Comparison of ENCODE assay signal across 8 cellular contexts in genomic region chr12:989751-990278, GRCh38. TPM values are rescaled to one million over a fixed set of nuclear protein-coding genes. Genes with fewer than 3 reads are reported as not detected.
DNase-seq lines count a peak whose midpoint lies in the region; ATAC-seq and TF ChIP-seq lines count a peak whose summit lies in the region.

No MANE protein-coding gene starts in this region.

- TF ChIP-seq CTCF in type B pancreatic cell (conservative IDR thresholded peaks at IDR 0.05): no peak

- H3K9me3 ChIP-seq in HUES64 (ENCODE audit: insufficient read depth, low read depth, low read length) (no peaks in the 10 kb centered on the region), duodenal mucosa (ENCODE audit: control insufficient read depth in 1 of 2, low read length in 2 of 2) (no peaks in the 10 kb centered on the region)

- H3K4me1 ChIP-seq in HUES64 (ENCODE audit: insufficient read depth, low read length) (peaks cover 20% of the 10 kb centered on the region), duodenal mucosa (ENCODE audit: control insufficient read depth in 1 of 2, insufficient read depth in 2 of 2, low read length in 2 of 2) (peaks cover 18 to 28% of the 10 kb centered on the region in 2 donors)

- peaks cover 17% of the 10 kb centered on the region for H3K4me1 Mint-ChIP-seq in type B pancreatic cell (ENCODE audit: unreplicated experiment)

- peak; percentile 95 for DNase-seq in COLO829 (ENCODE audit: low spot score)
- DNase-seq in SHP77 treated with DMSO at 0.1 percent for 48 hours (lab: John Stamatoyannopoulos, UW): peak; percentile 1
- DNase-seq in medulla oblongata (ENCODE audit: extremely low spot score): peak; percentile 47
- no peak for DNase-seq in type B pancreatic cell (ENCODE audit: extremely low spot score, unreplicated experiment)
- no peak for DNase-seq in cerebellar nuclear complex (lab: John Stamatoyannopoulos, UW)

- peaks cover 4% of the 10 kb centered on the region for H3K27me3 Mint-ChIP-seq in type B pancreatic cell

- H3K27me3 ChIP-seq in HUES64 (ENCODE audit: insufficient read depth, low read length) (peaks cover 8% of the 10 kb centered on the region), duodenal mucosa (ENCODE audit: control insufficient read depth in 1 of 2, insufficient read depth in 2 of 2, low read length in 2 of 2) (no peaks in the 10 kb centered on the region)

- H3K27ac ChIP-seq in HUES64 (ENCODE audit: low read depth, low read length) (0 out of 2 replicates have a peak overlapping the region, but pooled peaks have one; percentile 86), duodenal mucosa (ENCODE audit: low read depth, low read length) (no peak overlapping the region)

- WGBS in HUES64: 52% methylated on average over 8 of the region's 9 CpGs

- H3K9me3 Mint-ChIP-seq in type B pancreatic cell: no peaks in the 10 kb centered on the region

- H3K27ac Mint-ChIP-seq in type B pancreatic cell: peak overlapping the region; percentile 93

- peak overlapping the region; percentile 83 for H3K4me3 ChIP-seq in HUES64 (ENCODE audit: low read length)
- H3K4me3 ChIP-seq in duodenal mucosa (ENCODE audit: low read depth in 1 of 2, low read length in 2 of 2): peak overlapping the region; percentile 74 to 95

- peaks cover 3% of the 10 kb centered on the region for H3K36me3 Mint-ChIP-seq in type B pancreatic cell

- peak overlapping the region; percentile 92 for H3K4me3 Mint-ChIP-seq in type B pancreatic cell

- ATAC-seq in GM21515 (IDR thresholded peaks at IDR 0.05; ENCODE audit: unreplicated experiment): no peak

- H3K36me3 ChIP-seq in HUES64 (ENCODE audit: insufficient read depth, low read length) (no peaks in the 10 kb centered on the region; the same call in 1 of the 2 replicates), duodenal mucosa (ENCODE audit: control insufficient read depth in 1 of 2, insufficient read depth in 2 of 2, low read length in 2 of 2) (no peaks in the 10 kb centered on the region)

- H3K9ac ChIP-seq in HUES64 (ENCODE audit: low read depth, low read length) (peak overlapping the region; percentile 90), duodenal mucosa (ENCODE audit: low read depth in 1 of 2, low read length in 2 of 2) (peak overlapping the region; percentile 65 to 96)

RNA-seq across cellular contexts. Expression of gene ERC1, which starts 1.2 kb away (rescaled TPM):
- 9.9 TPM for polyA plus RNA-seq in HUES64 (2013, experiment 1 of 2)
- polyA plus RNA-seq in HUES64 (2013, experiment 2 of 2): 11.3 TPM
- total RNA-seq in type B pancreatic cell (ENCODE audit: low replicate concordance): 62.8 and 83.5 TPM in 2 replicates

RNA-seq across cellular contexts. Expression of gene RAD52, which starts 40.3 kb away (rescaled TPM):
- 9.0 TPM for polyA plus RNA-seq in HUES64 (2013, experiment 1 of 2)
- 12.2 TPM for polyA plus RNA-seq in HUES64 (2013, experiment 2 of 2)
- 28.3 and 32.8 TPM in 2 replicates for total RNA-seq in type B pancreatic cell (ENCODE audit: low replicate concordance)

Comparison
In these comparisons a context has a peak if more than half of its experiments do, and no peak if none do; other contexts are left out.
1. DNase-seq: peak in COLO829 (single experiment), SHP77 treated with DMSO at 0.1 percent for 48 hours (single experiment) and medulla oblongata (single experiment); none in type B pancreatic cell (single experiment) and cerebellar nuclear complex (0 of 2).